In genomic region chr9:123550797-123551196, GRCh38 we compare ENCODE assay signal across 15 cellular contexts.
DNase-seq lines count a peak whose midpoint lies in the region; ATAC-seq and TF ChIP-seq lines count a peak whose summit lies in the region.
"Had no signal": no experiment of that assay in that cellular context is flagged by ENCODE, and none has a peak within 500 bp of the region (broad histone marks: within the 10 kb centered on the region; RNA-seq: fewer than 3 reads in every experiment).

No MANE protein-coding gene starts in this region.

- H3K27ac ChIP-seq in foreskin keratinocyte = no peak overlapping the region
- H3K27ac ChIP-seq: hepatocyte, psoas muscle, stomach had no signal

- DNase-seq in NCI-H1417 (lab: John Stamatoyannopoulos, UW) (peak; percentile 38 to 76 (median 46)), NCI-H1417 treated with DMSO at 0.1 percent for 48 hours (lab: John Stamatoyannopoulos, UW) (no peak), NCI-H2227 (lab: John Stamatoyannopoulos, UW; ENCODE audit: unreplicated experiment) (peak; percentile 70), ecto neural progenitor cell (ENCODE audit: low spot score) (peak; percentile 82), progenitor cell of endocrine pancreas (ENCODE audit: low spot score, unreplicated experiment) (no peak), NCI-H2029 (lab: John Stamatoyannopoulos, UW) (no peak), foreskin keratinocyte (no peak)
- DNase-seq in activated naive CD4-positive, alpha-beta T cell (lab: John Stamatoyannopoulos, UW) = no peak
- DNase-seq: activated CD8-positive, alpha-beta memory T cell treated with anti-CD3 and anti-CD28 coated beads for 24 hours; CD4-positive, CD25-positive, alpha-beta regulatory T cell; left colon; NCI-H2107; psoas muscle; stomach had no signal

- H3K4me3 Mint-ChIP-seq in progenitor cell of endocrine pancreas (ENCODE audit: low read depth) = no peak overlapping the region
- H3K4me3 Mint-ChIP-seq: CD4-positive, CD25-positive, alpha-beta regulatory T cell had no signal

- TF ChIP-seq CTCF in progenitor cell of endocrine pancreas (IDR thresholded peaks at IDR 0.05; ENCODE audit: unreplicated experiment) = no peak
- no peak for TF ChIP-seq CTCF in foreskin keratinocyte (conservative IDR thresholded peaks at IDR 0.05)

- H3K36me3 Mint-ChIP-seq in progenitor cell of endocrine pancreas (ENCODE audit: insufficient read depth) = peaks cover 1% of the 10 kb centered on the region

- H3K4me1 ChIP-seq in foreskin keratinocyte = no peaks in the 10 kb centered on the region
- H3K4me1 ChIP-seq: psoas muscle, stomach had no signal

- no peaks in the 10 kb centered on the region for H3K27me3 ChIP-seq in foreskin keratinocyte
- H3K27me3 ChIP-seq: hepatocyte, stomach had no signal

- peaks cover 21% of the 10 kb centered on the region for H3K27me3 Mint-ChIP-seq in progenitor cell of endocrine pancreas
- H3K27me3 Mint-ChIP-seq: CD4-positive, CD25-positive, alpha-beta regulatory T cell had no signal

- H3K9me3 Mint-ChIP-seq in progenitor cell of endocrine pancreas (ENCODE audit: low read depth) = no peaks in the 10 kb centered on the region

- H3K27ac Mint-ChIP-seq in progenitor cell of endocrine pancreas = peak overlapping the region; percentile 38
- H3K27ac Mint-ChIP-seq: CD4-positive, CD25-positive, alpha-beta regulatory T cell had no signal

- no peak for ATAC-seq in foreskin keratinocyte
- ATAC-seq: left colon, psoas muscle had no signal

- peaks cover 18% of the 10 kb centered on the region for H3K4me1 Mint-ChIP-seq in progenitor cell of endocrine pancreas (ENCODE audit: low read depth)

Comparison
In these comparisons a context has a peak if more than half of its experiments do, and no peak if none do; other contexts are left out.
1. DNase-seq: peak in NCI-H1417 (3 of 3), NCI-H2227 (single experiment) and ecto neural progenitor cell (single experiment); none in NCI-H1417 treated with DMSO at 0.1 percent for 48 hours (single experiment), progenitor cell of endocrine pancreas (single experiment), NCI-H2029 (single experiment), activated naive CD4-positive, alpha-beta T cell (0 of 4) and foreskin keratinocyte (0 of 2).